ENCODE assay signal across 14 cellular contexts in the genomic region with DNA sequence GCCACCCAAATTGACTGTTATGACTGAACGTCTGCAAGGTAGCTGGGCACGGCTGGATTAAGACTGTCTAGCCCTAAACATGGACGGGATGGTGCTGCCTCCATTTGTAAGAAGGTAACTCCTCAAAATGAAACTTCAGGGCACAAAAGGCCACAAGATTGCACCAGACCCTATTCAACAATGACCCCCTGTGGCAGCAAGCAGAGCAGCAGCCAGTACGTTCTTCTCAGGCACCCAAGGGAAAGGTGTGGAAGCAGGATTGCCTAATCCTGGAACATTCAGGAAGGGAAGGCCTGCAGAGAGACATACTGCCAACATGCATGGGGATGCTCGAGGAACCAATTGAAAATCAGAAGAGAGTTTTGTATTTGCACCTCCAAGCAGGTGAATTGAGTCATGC. TPM values are rescaled to one million over a fixed set of nuclear protein-coding genes. Genes with fewer than 3 reads are reported as not detected.
DNase-seq lines count a peak whose midpoint lies in the region; ATAC-seq and TF ChIP-seq lines count a peak whose summit lies in the region.
"Had no signal": no experiment of that assay in that cellular context is flagged by ENCODE, and none has a peak within 500 bp of the region (broad histone marks: within the 10 kb centered on the region; RNA-seq: fewer than 3 reads in every experiment).

No MANE protein-coding gene starts in this region.

- TF ChIP-seq CTCF in KMS-11 (conservative IDR thresholded peaks at IDR 0.05; ENCODE audit: low read depth, low read length) (peak; percentile 37; the same call in 1 of the 2 replicates), astrocyte of the spinal cord (IDR thresholded peaks at IDR 0.05; ENCODE audit: low read depth, low read length) (peak; percentile 38), osteoblast (IDR thresholded peaks at IDR 0.05; ENCODE audit: extremely low read depth, low read depth, low read length) (peak; percentile 31), mucosa of descending colon (IDR thresholded peaks at IDR 0.05) (no peak)

- ATAC-seq in mucosa of descending colon = no peak
- ATAC-seq: effector memory CD8-positive, alpha-beta T cell had no signal

- no peaks in the 10 kb centered on the region for H3K36me3 ChIP-seq in KMS-11 (ENCODE audit: insufficient read depth)
- H3K36me3 ChIP-seq in osteoblast (ENCODE audit: insufficient read depth, low read length) = no peaks in the 10 kb centered on the region
- H3K36me3 ChIP-seq in mucosa of descending colon (ENCODE audit: low read depth) = no peaks in the 10 kb centered on the region

- no peaks in the 10 kb centered on the region for H3K9me3 Mint-ChIP-seq in activated CD4-positive, alpha-beta T cell treated with anti-CD3 and anti-CD28 coated beads, Interleukin-2, amount 10 ng/mL, durations not matched to agents 24 days and 14 days
- H3K9me3 Mint-ChIP-seq: effector memory CD8-positive, alpha-beta T cell had no signal

- H3K27me3 Mint-ChIP-seq in activated CD4-positive, alpha-beta T cell treated with anti-CD3 and anti-CD28 coated beads, Interleukin-2, amount 10 ng/mL, durations not matched to agents 24 days and 14 days = no peaks in the 10 kb centered on the region
- H3K27me3 Mint-ChIP-seq: CD4-positive, alpha-beta memory T cell; effector memory CD8-positive, alpha-beta T cell had no signal

- H2AFZ ChIP-seq in KMS-11 (ENCODE audit: low read depth) (no peak overlapping the region), osteoblast (ENCODE audit: low read length) (no peak overlapping the region)

- H3K27me3 ChIP-seq in KMS-11 (ENCODE audit: insufficient read depth, low read depth) (no peaks in the 10 kb centered on the region; the same call in 1 of the 2 replicates), osteoblast (ENCODE audit: insufficient read depth, low read length) (no peaks in the 10 kb centered on the region)
- H3K27me3 ChIP-seq: testis had no signal

- peaks cover 17% of the 10 kb centered on the region for H3K4me1 ChIP-seq in KMS-11 (ENCODE audit: low read depth, poor library complexity, severe bottlenecking)
- H3K4me1 ChIP-seq in osteoblast (ENCODE audit: insufficient read depth, low read length) = no peaks in the 10 kb centered on the region
- H3K4me1 ChIP-seq in mucosa of descending colon (ENCODE audit: low read depth) = peaks cover 9% of the 10 kb centered on the region
- H3K4me1 ChIP-seq: testis had no signal

- H4K20me1 ChIP-seq in KMS-11 (ENCODE audit: insufficient read depth) (no peaks in the 10 kb centered on the region), osteoblast (ENCODE audit: insufficient read depth, low read length) (no peaks in the 10 kb centered on the region)

- H3K4me1 Mint-ChIP-seq in activated CD4-positive, alpha-beta T cell treated with anti-CD3 and anti-CD28 coated beads, Interleukin-2, amount 10 ng/mL, durations not matched to agents 24 days and 14 days = peaks cover 13% of the 10 kb centered on the region

- no peak overlapping the region for H3K27ac Mint-ChIP-seq in activated CD4-positive, alpha-beta T cell treated with anti-CD3 and anti-CD28 coated beads, Interleukin-2, amount 10 ng/mL, durations not matched to agents 24 days and 14 days
- H3K27ac Mint-ChIP-seq: CD4-positive, alpha-beta memory T cell; effector memory CD8-positive, alpha-beta T cell had no signal

- in situ Hi-C loops in astrocyte of the spinal cord (cut with HindIII; ENCODE audit: low sequenced_read_pairs) = no loop called here

- H3K79me2 ChIP-seq in KMS-11 (ENCODE audit: insufficient read depth, low read depth) = no peaks in the 10 kb centered on the region
- no peaks in the 10 kb centered on the region for H3K79me2 ChIP-seq in osteoblast (ENCODE audit: insufficient read depth, low read length)

- intact Hi-C loops in activated CD4-positive, alpha-beta T cell treated with anti-CD3 and anti-CD28 coated beads, Interleukin-2, amount 10 ng/mL, durations not matched to agents 24 days and 14 days (cut with micrococcal nuclease) = no loop called here
- intact Hi-C loops in mucosa of descending colon (cut with DNase I, micrococcal nuclease) = no loop called here

- peak; percentile 63 for DNase-seq in activated CD4-positive, alpha-beta T cell treated with anti-CD3 and anti-CD28 coated beads, Interleukin-2, amount 10 ng/mL, durations not matched to agents 24 days and 14 days
- DNase-seq in activated CD4-positive, alpha-beta T cell treated with anti-CD3 and anti-CD28 coated beads, Interleukin-2, amount 50 U/mL, for 48 hours = no peak
- DNase-seq in astrocyte of the spinal cord (ENCODE audit: low read depth, low spot score) (no peak), osteoblast (ENCODE audit: insufficient read length, low spot score, missing footprints) (peak; percentile 69), mucosa of descending colon (no peak), NCI-H2227 treated with DMSO at 0.1 percent for 48 hours (lab: John Stamatoyannopoulos, UW) (no peak), cortex of kidney (lab: John Stamatoyannopoulos, UW) (no peak)
- DNase-seq: activated CD8-positive, alpha-beta memory T cell treated with anti-CD3 and anti-CD28 coated beads, Interleukin-2, amount 50 U/mL, for 4 hours; CD4-positive, alpha-beta memory T cell; effector memory CD8-positive, alpha-beta T cell; stimulated activated CD4-positive, alpha-beta T cell treated with anti-CD3 and anti-CD28 coated beads, Interleukin-15, amount 100 ng/mL, for 24 hours; testis had no signal

- H3K36me3 Mint-ChIP-seq in activated CD4-positive, alpha-beta T cell treated with anti-CD3 and anti-CD28 coated beads, Interleukin-2, amount 10 ng/mL, durations not matched to agents 24 days and 14 days (ENCODE audit: low read depth) = no peaks in the 10 kb centered on the region
- H3K36me3 Mint-ChIP-seq: CD4-positive, alpha-beta memory T cell had no signal

- H3K4me3 ChIP-seq in KMS-11 (IDR thresholded peaks at IDR 0.05; ENCODE audit: insufficient read depth, low read depth, low read length) (no peak overlapping the region), astrocyte of the spinal cord (ENCODE audit: low read depth, low read length) (no peak overlapping the region), osteoblast (ENCODE audit: insufficient read depth, low read length) (no peak overlapping the region), mucosa of descending colon (no peak overlapping the region)
- H3K4me3 ChIP-seq: testis had no signal

- no peak overlapping the region for H3K27ac ChIP-seq in KMS-11
- no peak overlapping the region for H3K27ac ChIP-seq in osteoblast (ENCODE audit: low read depth, low read length)
- H3K27ac ChIP-seq: testis had no signal

- no peak overlapping the region for H3K4me3 Mint-ChIP-seq in activated CD4-positive, alpha-beta T cell treated with anti-CD3 and anti-CD28 coated beads, Interleukin-2, amount 10 ng/mL, durations not matched to agents 24 days and 14 days
- H3K4me3 Mint-ChIP-seq: effector memory CD8-positive, alpha-beta T cell had no signal

- H3K9me3 ChIP-seq in osteoblast (ENCODE audit: low read depth, low read length) (no peaks in the 10 kb centered on the region), mucosa of descending colon (no peaks in the 10 kb centered on the region)
- H3K9me3 ChIP-seq: testis had no signal

- H3K4me2 ChIP-seq in KMS-11 (no peak overlapping the region), osteoblast (ENCODE audit: insufficient read depth, low read length) (no peak overlapping the region)

- H3K9ac ChIP-seq in KMS-11 = no peak overlapping the region

RNA-seq across cellular contexts. Expression of gene TBX10, which starts 4.5 kb away (rescaled TPM):
- total RNA-seq in activated CD4-positive, alpha-beta T cell treated with anti-CD3 and anti-CD28 coated beads, Interleukin-2, amount 10 ng/mL, durations not matched to agents 24 days and 14 days = not detected in 2 replicates
- not detected in 2 replicates for total RNA-seq in osteoblast
- 10 to 100 TPM in 1 of 3 donors, 1 to 10 TPM in 2; 3.7 to 19.1 (median 9.6) TPM for total RNA-seq in mucosa of descending colon
- total RNA-seq: CD4-positive, alpha-beta memory T cell; lung microvascular endothelial cell had no signal

RNA-seq across cellular contexts. Expression of gene ACY3, which starts 6.5 kb away (rescaled TPM):
- 0.14 TPM in 1 of 2 replicates, not detected in the other for total RNA-seq in activated CD4-positive, alpha-beta T cell treated with anti-CD3 and anti-CD28 coated beads, Interleukin-2, amount 10 ng/mL, durations not matched to agents 24 days and 14 days
- total RNA-seq in osteoblast (under 0.01 and 0.29 TPM in 2 replicates), mucosa of descending colon (10 to 100 TPM in 2 of 3 donors, 1 to 10 TPM in 1; 3.3 to 14.6 (median 14.1) TPM)
- total RNA-seq: CD4-positive, alpha-beta memory T cell; lung microvascular endothelial cell had no signal

RNA-seq across cellular contexts. Expression of gene NUDT8, which starts 14.3 kb away (rescaled TPM):
- 22.2 and 22.6 TPM in 2 replicates for total RNA-seq in activated CD4-positive, alpha-beta T cell treated with anti-CD3 and anti-CD28 coated beads, Interleukin-2, amount 10 ng/mL, durations not matched to agents 24 days and 14 days
- total RNA-seq in osteoblast (4.7 and 5.3 TPM in 2 replicates), mucosa of descending colon (10 to 100 TPM; 17.3 to 34.6 (median 23.1) TPM)

RNA-seq across cellular contexts. Expression of gene ALDH3B2, which starts 30.4 kb away (rescaled TPM):
- not detected in 2 replicates for total RNA-seq in activated CD4-positive, alpha-beta T cell treated with anti-CD3 and anti-CD28 coated beads, Interleukin-2, amount 10 ng/mL, durations not matched to agents 24 days and 14 days
- total RNA-seq in osteoblast (not detected in 2 replicates), mucosa of descending colon (under 1 TPM in 2 of 3 donors, not detected in 1; 0.29 to 0.48 TPM)
- total RNA-seq: CD4-positive, alpha-beta memory T cell; lung microvascular endothelial cell had no signal

RNA-seq across cellular contexts. Expression of gene NDUFV1, which starts 37.3 kb away (rescaled TPM):
- 304 and 321 TPM in 2 replicates for total RNA-seq in activated CD4-positive, alpha-beta T cell treated with anti-CD3 and anti-CD28 coated beads, Interleukin-2, amount 10 ng/mL, durations not matched to agents 24 days and 14 days
- 146 and 158 TPM in 2 replicates for total RNA-seq in osteoblast
- total RNA-seq in mucosa of descending colon = 100 to 1,000 TPM; 248 to 349 (median 311) TPM

Comparison
In these comparisons a context has a peak if more than half of its experiments do, and no peak if none do; other contexts are left out.
1. DNase-seq: peak in activated CD4-positive, alpha-beta T cell treated with anti-CD3 and anti-CD28 coated beads, Interleukin-2, amount 10 ng/mL, durations not matched to agents 24 days and 14 days (single experiment) and osteoblast (single experiment); none in activated CD4-positive, alpha-beta T cell treated with anti-CD3 and anti-CD28 coated beads, Interleukin-2, amount 50 U/mL, for 48 hours (0 of 2), astrocyte of the spinal cord (single experiment), mucosa of descending colon (0 of 3), NCI-H2227 treated with DMSO at 0.1 percent for 48 hours (single experiment) and cortex of kidney (single experiment).